1 cellular context compared by ENCODE assay signal in genomic region chr15:64247535-64247905, GRCh38.
TF ChIP-seq lines count a peak whose summit lies in the region.

No MANE protein-coding gene starts in this region.

TF ChIP-seq in GM12878, 131 proteins besides CTCF, POLR2A, EP300 and RAD21 (continued from another document):
- TF ChIP-seq E2F4 (IDR thresholded peaks at IDR 0.05; ENCODE audit: low read depth, low read length): no peak
